Comparison of ENCODE assay signal across 18 cellular contexts in the genomic region with DNA sequence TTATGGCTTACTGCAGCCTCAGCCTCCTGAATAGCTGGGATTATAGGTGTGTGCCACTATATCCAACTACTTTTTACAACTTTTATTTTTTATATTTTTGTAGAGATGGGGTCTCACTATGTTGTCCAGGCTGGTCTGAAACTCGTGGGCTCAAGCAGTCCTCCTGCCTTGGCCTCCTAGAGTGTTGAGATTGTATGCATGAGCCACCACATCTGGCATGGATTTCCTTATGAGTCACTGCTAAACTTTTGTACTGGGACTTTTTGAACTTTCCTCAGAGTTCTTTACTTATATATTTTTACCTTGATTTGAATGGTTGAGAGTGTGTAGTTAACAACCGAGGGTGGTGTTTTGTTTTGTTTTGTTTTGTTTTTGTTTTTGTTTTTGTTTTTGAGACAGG. TPM values are rescaled to one million over a fixed set of nuclear protein-coding genes. Genes with fewer than 3 reads are reported as not detected.
DNase-seq lines count a peak whose midpoint lies in the region; FAIRE-seq and TF ChIP-seq lines count a peak whose summit lies in the region.
"Had no signal": no experiment of that assay in that cellular context is flagged by ENCODE, and none has a peak within 500 bp of the region (broad histone marks: within the 10 kb centered on the region; RNA-seq: fewer than 3 reads in every experiment).

No MANE protein-coding gene starts in this region.

- H3K27ac Mint-ChIP-seq in activated T-helper 2 cell treated with anti-CD3 and anti-CD28 coated beads, Interferon-gamma antibody, Interleukin-2, Interleukin-4, amounts not matched to agents 10 μg/mL and 5 μg/mL and 100 μg/mL, durations not matched to agents 14 hours and 24 hours and 36 hours = no peak overlapping the region
- H3K27ac Mint-ChIP-seq: nephron had no signal

- POLR2A ChIA-PET in A673 (lab: Charles Lee; ENCODE audit: low non-redundant PET) (interaction anchor here (0.6 kb wide), 1 partner anchor 74 kb away, joined by 9 read pairs; no protein-coding TSS in a partner anchor), HEK293 (lab: Yijun Ruan, JAX) (no interaction called here)

- intact Hi-C loops in A673 (cut with micrococcal nuclease; ENCODE audit: unreplicated experiment) = no loop called here
- intact Hi-C loops in activated T-helper 2 cell treated with anti-CD3 and anti-CD28 coated beads, Interferon-gamma antibody, Interleukin-2, Interleukin-4, amounts not matched to agents 10 μg/mL and 5 μg/mL and 100 μg/mL, durations not matched to agents 14 hours and 24 hours and 36 hours (cut with micrococcal nuclease) = no loop called here

- no peak overlapping the region for H3K4me3 ChIP-seq in A673 (ENCODE audit: low read depth, low read length, poor library complexity, severe bottlenecking)
- H3K4me3 ChIP-seq in HEK293 (ENCODE audit: low read depth, low read length) = no peak overlapping the region
- H3K4me3 ChIP-seq in astrocyte of the spinal cord (ENCODE audit: low read depth, low read length) = no peak overlapping the region
- no peak overlapping the region for H3K4me3 ChIP-seq in fibroblast of villous mesenchyme (ENCODE audit: low read depth, low read length)
- H3K4me3 ChIP-seq: lung had no signal

- no peaks in the 10 kb centered on the region for H3K4me1 ChIP-seq in A673 (ENCODE audit: insufficient read depth, low read length, poor library complexity, severe bottlenecking)
- no peaks in the 10 kb centered on the region for H3K4me1 ChIP-seq in HEK293 (ENCODE audit: control insufficient read depth, insufficient read depth, low read length)

- CTCF ChIA-PET in A673 (lab: Charles Lee) = no interaction called here
- CTCF ChIA-PET in HEK293 (lab: Yijun Ruan, JAX) = no interaction called here

- no peak overlapping the region for H3K4me3 Mint-ChIP-seq in activated T-helper 2 cell treated with anti-CD3 and anti-CD28 coated beads, Interferon-gamma antibody, Interleukin-2, Interleukin-4, amounts not matched to agents 10 μg/mL and 5 μg/mL and 100 μg/mL, durations not matched to agents 14 hours and 24 hours and 36 hours (ENCODE audit: low read depth)
- H3K4me3 Mint-ChIP-seq: nephron had no signal

- in situ Hi-C loops in astrocyte of the spinal cord (cut with HindIII; ENCODE audit: low sequenced_read_pairs) = no loop called here

- H3K36me3 ChIP-seq in A673 (ENCODE audit: insufficient read depth, low read length, poor library complexity, severe bottlenecking) = peaks cover 11% of the 10 kb centered on the region
- peaks cover 9 to 12% of the 10 kb centered on the region in 2 experiments; a peak in 2 of 3 replicates for H3K36me3 ChIP-seq in HEK293 (ENCODE audit: control insufficient read depth in 2 of 2, insufficient read depth in 1 of 2, low read length in 2 of 2)

- H3K9me3 ChIP-seq in A673 (ENCODE audit: low read depth, low read length, poor library complexity, severe bottlenecking) (peaks cover 5% of the 10 kb centered on the region), HEK293 (ENCODE audit: control insufficient read depth, insufficient read depth, low read depth, low read length) (no peaks in the 10 kb centered on the region)

- no peak overlapping the region for H3K27ac ChIP-seq in A673 (ENCODE audit: low read depth, low read length, poor library complexity, severe bottlenecking)
- H3K27ac ChIP-seq in HEK293 (ENCODE audit: extremely low read depth, low read depth, low read length) = no peak overlapping the region

- H3K4me1 Mint-ChIP-seq in activated T-helper 2 cell treated with anti-CD3 and anti-CD28 coated beads, Interferon-gamma antibody, Interleukin-2, Interleukin-4, amounts not matched to agents 10 μg/mL and 5 μg/mL and 100 μg/mL, durations not matched to agents 14 hours and 24 hours and 36 hours (ENCODE audit: low read depth) = peaks cover 14% of the 10 kb centered on the region
- H3K4me1 Mint-ChIP-seq: nephron had no signal

- no peak for TF ChIP-seq CTCF in A673 (conservative IDR thresholded peaks at IDR 0.05; ENCODE audit: low read depth, low read length)
- no peak for TF ChIP-seq CTCF in HEK293 (tag by site-specific recombination; IDR thresholded peaks at IDR 0.05)
- TF ChIP-seq CTCF in astrocyte of the spinal cord (IDR thresholded peaks at IDR 0.05; ENCODE audit: low read depth, low read length) = no peak
- TF ChIP-seq CTCF in fibroblast of villous mesenchyme (IDR thresholded peaks at IDR 0.05; ENCODE audit: insufficient read depth, low read depth, low read length) = no peak
- no peak for TF ChIP-seq CTCF in D721Med (IDR thresholded peaks at IDR 0.05; ENCODE audit: insufficient read depth, missing control alignments)

- peak; percentile 12 for DNase-seq in A673 (ENCODE audit: low spot score)
- DNase-seq in astrocyte of the spinal cord (ENCODE audit: low read depth, low spot score) = peak; percentile 61
- DNase-seq in fibroblast of villous mesenchyme (ENCODE audit: low read depth) = peak; percentile 53
- no peak for DNase-seq in D721Med (ENCODE audit: insufficient read length, low spot score)
- DNase-seq in NCI-H446 (lab: John Stamatoyannopoulos, UW) = no peak
- no peak for DNase-seq in activated T-helper 2 cell treated with anti-CD3 and anti-CD28 coated beads, Interferon-gamma antibody, Interleukin-2, Interleukin-4, amounts not matched to agents 10 μg/mL and 5 μg/mL and 100 μg/mL, durations not matched to agents 14 hours and 24 hours and 36 hours (ENCODE audit: low spot score)
- no peak for DNase-seq in HuH-7 (ENCODE audit: low spot score)
- DNase-seq: activated CD4-positive, alpha-beta T cell treated with anti-CD3 and anti-CD28 coated beads for 1 hour; Calu3; cortex of kidney; foreskin melanocyte; NCI-H1105; NCI-H2171; stimulated activated CD4-positive, alpha-beta T cell treated with anti-CD3 and anti-CD28 coated beads, Interleukin-2, amount 100 ng/mL, for 48 hours had no signal

- no peaks in the 10 kb centered on the region for H3K27me3 ChIP-seq in A673 (replicated peaks; ENCODE audit: insufficient read depth, low read depth, low read length, poor library complexity)

- BruUV-seq in A673 (replicated peaks; lab: Mats Ljungman, UMichigan) = no TSS peak

- H3K27me3 Mint-ChIP-seq in activated T-helper 2 cell treated with anti-CD3 and anti-CD28 coated beads, Interferon-gamma antibody, Interleukin-2, Interleukin-4, amounts not matched to agents 10 μg/mL and 5 μg/mL and 100 μg/mL, durations not matched to agents 14 hours and 24 hours and 36 hours (ENCODE audit: low read depth) = no peaks in the 10 kb centered on the region

- peaks cover 54% of the 10 kb centered on the region for H3K36me3 Mint-ChIP-seq in activated T-helper 2 cell treated with anti-CD3 and anti-CD28 coated beads, Interferon-gamma antibody, Interleukin-2, Interleukin-4, amounts not matched to agents 10 μg/mL and 5 μg/mL and 100 μg/mL, durations not matched to agents 14 hours and 24 hours and 36 hours (ENCODE audit: low read depth)

- no peak for FAIRE-seq in D721Med (lab: Jason Lieb, UNC)
- FAIRE-seq: HepG2 had no signal

- H3K9me3 Mint-ChIP-seq in activated T-helper 2 cell treated with anti-CD3 and anti-CD28 coated beads, Interferon-gamma antibody, Interleukin-2, Interleukin-4, amounts not matched to agents 10 μg/mL and 5 μg/mL and 100 μg/mL, durations not matched to agents 14 hours and 24 hours and 36 hours = peaks cover 14% of the 10 kb centered on the region

TF ChIP-seq in HEK293, 187 proteins besides CTCF, POLR2A, EP300 and RAD21:
- TF ChIP-seq GLI2 (tag by site-specific recombination; IDR thresholded peaks at IDR 0.05; ENCODE audit: borderline replicate concordance, low read depth) (no peak), ZNF121 (tag by site-specific recombination; IDR thresholded peaks at IDR 0.05) (0 out of 2 replicates have a peak, but pooled peaks have one; percentile 9)

RNA-seq across cellular contexts. Expression of a gene that starts 33.4 kb away (rescaled TPM):
- total RNA-seq in A673 (2021) = 21.4 and 21.5 TPM in 2 replicates
- 56.4 and 85.1 TPM in 2 replicates for total RNA-seq in fibroblast of villous mesenchyme
- total RNA-seq in activated T-helper 2 cell treated with anti-CD3 and anti-CD28 coated beads, Interferon-gamma antibody, Interleukin-2, Interleukin-4, amounts not matched to agents 10 μg/mL and 5 μg/mL and 100 μg/mL, durations not matched to agents 14 hours and 24 hours and 36 hours = 28.1 and 28.6 TPM in 2 replicates

Comparison
In these comparisons a context has a peak if more than half of its experiments do, and no peak if none do; other contexts are left out.
1. DNase-seq: peak in A673 (single experiment), astrocyte of the spinal cord (single experiment) and fibroblast of villous mesenchyme (single experiment); none in D721Med (single experiment), NCI-H446 (0 of 2), activated T-helper 2 cell treated with anti-CD3 and anti-CD28 coated beads, Interferon-gamma antibody, Interleukin-2, Interleukin-4, amounts not matched to agents 10 μg/mL and 5 μg/mL and 100 μg/mL, durations not matched to agents 14 hours and 24 hours and 36 hours (single experiment) and HuH-7 (single experiment).